In the genomic region with DNA sequence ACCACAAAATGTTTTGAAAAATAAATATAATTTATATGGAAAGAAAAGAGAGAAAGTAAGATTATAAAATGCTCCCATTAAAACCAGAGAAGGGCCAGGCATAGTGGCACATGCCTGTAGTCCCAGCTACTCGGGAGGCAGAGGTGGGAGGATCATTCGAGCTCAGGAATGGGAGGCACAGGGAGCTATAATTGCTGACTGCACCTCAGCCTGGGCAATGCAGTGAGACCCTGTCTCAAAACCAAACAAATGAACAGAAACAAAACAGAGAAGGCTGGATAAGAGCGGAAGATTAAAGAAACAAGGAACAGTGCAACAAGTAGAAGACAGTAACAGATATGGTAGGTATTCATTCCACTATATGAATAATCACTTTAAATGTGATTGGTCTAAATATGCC, we compare ENCODE assay signal across 7 cellular contexts.
"Had no signal": no experiment of that assay in that cellular context is flagged by ENCODE, and none has a peak within 500 bp of the region (broad histone marks: within the 10 kb centered on the region; RNA-seq: fewer than 3 reads in every experiment).

No MANE protein-coding gene starts in this region.

- H3K27ac ChIP-seq: HL-60 had no signal

- H3K4me3 Mint-ChIP-seq: IgD-negative memory B cell had no signal

- ATAC-seq: K562 had no signal

- H3K27ac Mint-ChIP-seq: IgD-negative memory B cell had no signal

- H3K4me3 ChIP-seq: K562 had no signal

- DNase-seq: IMR-90, KBM-7, KG1 had no signal

- FAIRE-seq: HTR-8/SVneo, K562 had no signal

- H3K27me3 Mint-ChIP-seq: IgD-negative memory B cell had no signal
